ENCODE assay signal across 1 cellular context in the genomic region with DNA sequence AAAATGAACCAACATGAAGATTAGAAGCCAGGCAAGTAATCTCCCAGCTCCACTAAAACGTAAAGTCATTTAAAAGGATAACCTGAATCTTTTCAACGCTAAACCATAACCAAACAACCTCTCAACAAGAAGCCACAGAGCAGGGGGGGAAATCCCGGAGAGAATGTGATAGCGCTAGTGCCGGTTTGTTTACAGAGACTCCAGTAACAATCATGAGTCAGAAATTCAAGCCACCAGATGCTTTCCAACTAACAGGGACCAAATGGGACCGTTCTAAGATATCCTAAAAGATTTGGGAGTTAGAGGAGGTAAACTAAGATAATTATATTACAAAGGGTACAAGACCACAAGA.
TF ChIP-seq lines count a peak whose summit lies in the region.

No MANE protein-coding gene starts in this region.

TF ChIP-seq in HCT116, 20 proteins besides CTCF, POLR2A, EP300 and RAD21 (continued from another document):
- TF ChIP-seq, protein P1, sequence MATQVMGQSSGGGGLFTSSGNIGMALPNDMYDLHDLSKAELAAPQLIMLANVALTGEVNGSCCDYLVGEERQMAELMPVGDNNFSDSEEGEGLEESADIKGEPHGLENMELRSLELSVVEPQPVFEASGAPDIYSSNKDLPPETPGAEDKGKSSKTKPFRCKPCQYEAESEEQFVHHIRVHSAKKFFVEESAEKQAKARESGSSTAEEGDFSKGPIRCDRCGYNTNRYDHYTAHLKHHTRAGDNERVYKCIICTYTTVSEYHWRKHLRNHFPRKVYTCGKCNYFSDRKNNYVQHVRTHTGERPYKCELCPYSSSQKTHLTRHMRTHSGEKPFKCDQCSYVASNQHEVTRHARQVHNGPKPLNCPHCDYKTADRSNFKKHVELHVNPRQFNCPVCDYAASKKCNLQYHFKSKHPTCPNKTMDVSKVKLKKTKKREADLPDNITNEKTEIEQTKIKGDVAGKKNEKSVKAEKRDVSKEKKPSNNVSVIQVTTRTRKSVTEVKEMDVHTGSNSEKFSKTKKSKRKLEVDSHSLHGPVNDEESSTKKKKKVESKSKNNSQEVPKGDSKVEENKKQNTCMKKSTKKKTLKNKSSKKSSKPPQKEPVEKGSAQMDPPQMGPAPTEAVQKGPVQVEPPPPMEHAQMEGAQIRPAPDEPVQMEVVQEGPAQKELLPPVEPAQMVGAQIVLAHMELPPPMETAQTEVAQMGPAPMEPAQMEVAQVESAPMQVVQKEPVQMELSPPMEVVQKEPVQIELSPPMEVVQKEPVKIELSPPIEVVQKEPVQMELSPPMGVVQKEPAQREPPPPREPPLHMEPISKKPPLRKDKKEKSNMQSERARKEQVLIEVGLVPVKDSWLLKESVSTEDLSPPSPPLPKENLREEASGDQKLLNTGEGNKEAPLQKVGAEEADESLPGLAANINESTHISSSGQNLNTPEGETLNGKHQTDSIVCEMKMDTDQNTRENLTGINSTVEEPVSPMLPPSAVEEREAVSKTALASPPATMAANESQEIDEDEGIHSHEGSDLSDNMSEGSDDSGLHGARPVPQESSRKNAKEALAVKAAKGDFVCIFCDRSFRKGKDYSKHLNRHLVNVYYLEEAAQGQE (IDR thresholded peaks at IDR 0.05; ENCODE audit: low read depth), result no peak
